ENCODE assay signal across 1 cellular context in the genomic region with DNA sequence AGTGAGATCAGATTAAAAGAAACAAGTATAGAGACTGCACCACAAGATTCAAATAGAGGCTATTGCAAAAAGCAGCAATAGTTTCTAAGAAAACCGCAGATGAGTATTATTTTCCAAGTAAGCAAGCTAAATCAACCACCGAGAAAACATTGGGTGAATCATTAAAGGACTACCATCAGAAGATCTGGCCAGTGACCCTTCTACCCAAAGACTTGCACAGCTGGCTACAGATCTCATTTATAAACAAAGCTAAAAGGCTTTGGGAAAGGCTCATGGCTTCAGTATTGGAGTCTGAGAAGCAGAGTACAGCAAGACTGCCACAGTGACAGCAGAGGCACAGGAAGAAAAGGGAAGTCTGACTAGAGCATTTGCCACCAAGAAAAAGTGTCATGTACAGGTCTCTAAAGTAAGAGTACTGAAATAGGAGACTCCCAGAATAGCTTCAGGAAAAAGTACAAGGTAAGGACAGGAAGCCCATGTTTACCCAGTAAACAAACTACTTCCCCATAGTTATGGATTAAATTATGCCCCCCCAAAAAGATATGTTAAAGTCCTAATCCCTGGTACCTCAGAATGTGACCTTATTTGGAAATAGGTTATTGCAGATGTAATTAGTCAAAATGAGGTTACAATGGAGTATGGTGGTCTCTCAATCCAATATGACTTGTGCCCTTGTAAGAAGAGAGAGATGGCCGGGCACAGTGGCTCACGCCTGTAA.
TF ChIP-seq lines count a peak whose summit lies in the region.

No MANE protein-coding gene starts in this region.

TF ChIP-seq in HepG2, 621 proteins besides CTCF, POLR2A, EP300 and RAD21 (continued from another document and continues in another):
- TF ChIP-seq, protein P1, sequence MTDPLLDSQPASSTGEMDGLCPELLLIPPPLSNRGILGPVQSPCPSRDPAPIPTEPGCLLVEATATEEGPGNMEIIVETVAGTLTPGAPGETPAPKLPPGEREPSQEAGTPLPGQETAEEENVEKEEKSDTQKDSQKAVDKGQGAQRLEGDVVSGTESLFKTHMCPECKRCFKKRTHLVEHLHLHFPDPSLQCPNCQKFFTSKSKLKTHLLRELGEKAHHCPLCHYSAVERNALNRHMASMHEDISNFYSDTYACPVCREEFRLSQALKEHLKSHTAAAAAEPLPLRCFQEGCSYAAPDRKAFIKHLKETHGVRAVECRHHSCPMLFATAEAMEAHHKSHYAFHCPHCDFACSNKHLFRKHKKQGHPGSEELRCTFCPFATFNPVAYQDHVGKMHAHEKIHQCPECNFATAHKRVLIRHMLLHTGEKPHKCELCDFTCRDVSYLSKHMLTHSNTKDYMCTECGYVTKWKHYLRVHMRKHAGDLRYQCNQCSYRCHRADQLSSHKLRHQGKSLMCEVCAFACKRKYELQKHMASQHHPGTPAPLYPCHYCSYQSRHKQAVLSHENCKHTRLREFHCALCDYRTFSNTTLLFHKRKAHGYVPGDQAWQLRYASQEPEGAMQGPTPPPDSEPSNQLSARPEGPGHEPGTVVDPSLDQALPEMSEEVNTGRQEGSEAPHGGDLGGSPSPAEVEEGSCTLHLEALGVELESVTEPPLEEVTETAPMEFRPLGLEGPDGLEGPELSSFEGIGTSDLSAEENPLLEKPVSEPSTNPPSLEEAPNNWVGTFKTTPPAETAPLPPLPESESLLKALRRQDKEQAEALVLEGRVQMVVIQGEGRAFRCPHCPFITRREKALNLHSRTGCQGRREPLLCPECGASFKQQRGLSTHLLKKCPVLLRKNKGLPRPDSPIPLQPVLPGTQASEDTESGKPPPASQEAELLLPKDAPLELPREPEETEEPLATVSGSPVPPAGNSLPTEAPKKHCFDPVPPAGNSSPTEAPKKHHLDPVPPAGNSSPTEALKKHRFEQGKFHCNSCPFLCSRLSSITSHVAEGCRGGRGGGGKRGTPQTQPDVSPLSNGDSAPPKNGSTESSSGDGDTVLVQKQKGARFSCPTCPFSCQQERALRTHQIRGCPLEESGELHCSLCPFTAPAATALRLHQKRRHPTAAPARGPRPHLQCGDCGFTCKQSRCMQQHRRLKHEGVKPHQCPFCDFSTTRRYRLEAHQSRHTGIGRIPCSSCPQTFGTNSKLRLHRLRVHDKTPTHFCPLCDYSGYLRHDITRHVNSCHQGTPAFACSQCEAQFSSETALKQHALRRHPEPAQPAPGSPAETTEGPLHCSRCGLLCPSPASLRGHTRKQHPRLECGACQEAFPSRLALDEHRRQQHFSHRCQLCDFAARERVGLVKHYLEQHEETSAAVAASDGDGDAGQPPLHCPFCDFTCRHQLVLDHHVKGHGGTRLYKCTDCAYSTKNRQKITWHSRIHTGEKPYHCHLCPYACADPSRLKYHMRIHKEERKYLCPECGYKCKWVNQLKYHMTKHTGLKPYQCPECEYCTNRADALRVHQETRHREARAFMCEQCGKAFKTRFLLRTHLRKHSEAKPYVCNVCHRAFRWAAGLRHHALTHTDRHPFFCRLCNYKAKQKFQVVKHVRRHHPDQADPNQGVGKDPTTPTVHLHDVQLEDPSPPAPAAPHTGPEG (CRISPR knock-in tag; IDR thresholded peaks at IDR 0.05) = no peak
- TF ChIP-seq TBX2 (CRISPR knock-in tag; IDR thresholded peaks at IDR 0.05; ENCODE audit: borderline replicate concordance) (0 out of 2 replicates have a peak, but pooled peaks have one; percentile 24), HDAC2 (CRISPR knock-in tag; IDR thresholded peaks at IDR 0.05) (peak; percentile 47; the same call in 1 of the 2 replicates), MBD4 (IDR thresholded peaks at IDR 0.05; ENCODE audit: borderline replicate concordance, low read length) (no peak), HMGXB4 (CRISPR knock-in tag; IDR thresholded peaks at IDR 0.05; ENCODE audit: borderline replicate concordance in 1 of 2, low read depth in 1 of 2) (peak in 1 of 2 experiments; percentile 54; a peak in 1 of 4 replicates), ZNF781 (CRISPR knock-in tag; IDR thresholded peaks at IDR 0.05; ENCODE audit: borderline replicate concordance, not compliant biosample characterization) (no peak), PHF21A (CRISPR knock-in tag; IDR thresholded peaks at IDR 0.05) (0 out of 2 replicates have a peak, but pooled peaks have one; percentile 38), NCOR1 (IDR thresholded peaks at IDR 0.05; ENCODE audit: borderline replicate concordance, low read length) (peak; percentile 22; the same call in 1 of the 2 replicates), CBFB (CRISPR knock-in tag; IDR thresholded peaks at IDR 0.05) (peak; percentile 82), ZNF468 (CRISPR knock-in tag; IDR thresholded peaks at IDR 0.05) (no peak), SRY (CRISPR knock-in tag; IDR thresholded peaks at IDR 0.05) (no peak), ZSCAN22 (CRISPR knock-in tag; IDR thresholded peaks at IDR 0.05) (no peak), TEAD3 (CRISPR knock-in tag; optimal IDR thresholded peaks at IDR 0.05; ENCODE audit: borderline replicate concordance) (peak; percentile 49), ZNF280B (CRISPR knock-in tag; IDR thresholded peaks at IDR 0.05; ENCODE audit: borderline replicate concordance) (no peak), NFYB (CRISPR knock-in tag; IDR thresholded peaks at IDR 0.05) (no peak), TOE1 (CRISPR knock-in tag; IDR thresholded peaks at IDR 0.05) (peak; percentile 53; the same call in 1 of the 2 replicates), ZNF784 (CRISPR knock-in tag; IDR thresholded peaks at IDR 0.05; ENCODE audit: borderline replicate concordance) (no peak), ERF (CRISPR knock-in tag; IDR thresholded peaks at IDR 0.05) (0 out of 2 replicates have a peak, but pooled peaks have one; percentile 29), SMAD1 (CRISPR knock-in tag; IDR thresholded peaks at IDR 0.05; ENCODE audit: borderline replicate concordance, low read depth) (no peak), PPARG (CRISPR knock-in tag; conservative IDR thresholded peaks at IDR 0.05) (peak; percentile 70), KAT7 (CRISPR knock-in tag; IDR thresholded peaks at IDR 0.05; ENCODE audit: borderline replicate concordance) (peak; percentile 39; the same call in 1 of the 2 replicates), ZNF609 (CRISPR knock-in tag; IDR thresholded peaks at IDR 0.05; ENCODE audit: borderline replicate concordance) (no peak), ELF4 (CRISPR knock-in tag; IDR thresholded peaks at IDR 0.05; ENCODE audit: borderline replicate concordance) (no peak), ZFP82 (CRISPR knock-in tag; IDR thresholded peaks at IDR 0.05; ENCODE audit: borderline replicate concordance) (no peak), EEA1 (CRISPR knock-in tag; IDR thresholded peaks at IDR 0.05; ENCODE audit: borderline replicate concordance) (no peak)
- TF ChIP-seq, protein P2, sequence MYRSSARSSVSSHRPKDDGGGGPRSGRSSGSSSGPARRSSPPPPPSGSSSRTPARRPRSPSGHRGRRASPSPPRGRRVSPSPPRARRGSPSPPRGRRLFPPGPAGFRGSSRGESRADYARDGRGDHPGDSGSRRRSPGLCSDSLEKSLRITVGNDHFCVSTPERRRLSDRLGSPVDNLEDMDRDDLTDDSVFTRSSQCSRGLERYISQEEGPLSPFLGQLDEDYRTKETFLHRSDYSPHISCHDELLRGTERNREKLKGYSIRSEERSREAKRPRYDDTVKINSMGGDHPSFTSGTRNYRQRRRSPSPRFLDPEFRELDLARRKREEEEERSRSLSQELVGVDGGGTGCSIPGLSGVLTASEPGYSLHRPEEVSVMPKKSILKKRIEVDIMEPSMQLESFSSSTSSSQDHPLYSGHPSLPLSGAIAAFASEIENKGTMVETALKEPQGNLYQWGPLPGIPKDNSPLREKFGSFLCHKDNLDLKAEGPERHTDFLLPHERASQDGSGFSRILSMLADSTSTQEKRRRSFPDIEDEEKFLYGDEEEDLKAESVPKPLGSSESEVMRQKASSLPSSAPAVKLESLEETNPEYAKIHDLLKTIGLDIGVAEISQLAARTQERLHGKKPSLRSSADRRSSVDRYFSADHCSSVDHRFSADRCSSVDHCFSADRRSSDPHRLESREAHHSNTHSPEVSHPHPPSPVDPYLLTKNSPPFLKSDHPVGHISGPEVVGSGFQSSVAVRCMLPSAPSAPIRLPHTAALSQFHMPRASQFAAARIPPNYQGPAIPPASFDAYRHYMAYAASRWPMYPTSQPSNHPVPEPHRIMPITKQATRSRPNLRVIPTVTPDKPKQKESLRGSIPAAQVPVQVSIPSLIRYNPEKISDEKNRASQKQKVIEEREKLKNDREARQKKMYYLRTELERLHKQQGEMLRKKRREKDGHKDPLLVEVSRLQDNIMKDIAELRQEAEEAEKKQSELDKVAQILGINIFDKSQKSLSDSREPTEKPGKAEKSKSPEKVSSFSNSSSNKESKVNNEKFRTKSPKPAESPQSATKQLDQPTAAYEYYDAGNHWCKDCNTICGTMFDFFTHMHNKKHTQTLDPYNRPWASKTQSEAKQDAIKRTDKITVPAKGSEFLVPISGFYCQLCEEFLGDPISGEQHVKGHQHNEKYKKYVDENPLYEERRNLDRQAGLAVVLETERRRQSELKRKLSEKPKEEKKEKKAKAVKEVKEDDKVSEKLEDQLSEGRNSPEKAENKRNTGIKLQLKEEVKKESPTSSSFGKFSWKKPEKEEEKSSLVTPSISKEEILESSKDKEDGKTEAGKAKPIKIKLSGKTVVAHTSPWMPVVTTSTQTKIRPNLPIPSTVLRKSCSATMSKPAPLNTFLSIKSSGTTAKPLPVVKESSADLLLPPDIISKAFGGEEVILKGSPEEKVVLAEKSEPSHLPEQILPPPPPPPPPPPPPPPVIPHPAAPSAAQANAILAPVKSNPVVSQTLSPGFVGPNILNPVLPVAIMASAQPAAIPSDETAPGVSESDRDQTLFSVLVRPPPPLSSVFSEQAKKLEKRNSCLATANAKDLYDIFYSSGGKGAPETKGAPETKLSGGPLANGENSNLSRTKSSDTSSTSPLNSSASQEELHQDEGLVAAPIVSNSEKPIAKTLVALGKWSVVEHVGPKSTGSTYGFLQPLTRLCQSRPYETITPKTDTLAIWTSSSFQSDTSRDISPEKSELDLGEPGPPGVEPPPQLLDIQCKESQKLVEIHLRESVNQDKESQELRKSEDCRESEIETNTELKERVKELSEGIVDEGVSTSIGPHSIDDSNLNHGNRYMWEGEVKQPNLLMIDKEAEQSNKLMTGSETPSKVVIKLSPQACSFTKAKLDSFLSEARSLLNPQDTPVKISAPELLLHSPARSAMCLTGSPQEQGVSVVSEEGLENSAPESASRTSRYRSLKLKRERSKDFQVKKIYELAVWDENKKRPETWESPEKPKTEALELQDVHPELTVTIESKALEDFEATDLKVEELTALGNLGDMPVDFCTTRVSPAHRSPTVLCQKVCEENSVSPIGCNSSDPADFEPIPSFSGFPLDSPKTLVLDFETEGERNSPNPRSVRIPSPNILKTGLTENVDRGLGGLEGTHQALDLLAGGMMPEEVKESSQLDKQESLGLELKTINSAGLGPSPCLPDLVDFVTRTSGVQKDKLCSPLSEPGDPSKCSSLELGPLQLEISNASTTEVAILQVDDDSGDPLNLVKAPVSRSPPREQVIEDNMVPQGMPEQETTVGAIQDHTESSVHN (CRISPR knock-in tag; IDR thresholded peaks at IDR 0.05) = no peak
